In the genomic region with DNA sequence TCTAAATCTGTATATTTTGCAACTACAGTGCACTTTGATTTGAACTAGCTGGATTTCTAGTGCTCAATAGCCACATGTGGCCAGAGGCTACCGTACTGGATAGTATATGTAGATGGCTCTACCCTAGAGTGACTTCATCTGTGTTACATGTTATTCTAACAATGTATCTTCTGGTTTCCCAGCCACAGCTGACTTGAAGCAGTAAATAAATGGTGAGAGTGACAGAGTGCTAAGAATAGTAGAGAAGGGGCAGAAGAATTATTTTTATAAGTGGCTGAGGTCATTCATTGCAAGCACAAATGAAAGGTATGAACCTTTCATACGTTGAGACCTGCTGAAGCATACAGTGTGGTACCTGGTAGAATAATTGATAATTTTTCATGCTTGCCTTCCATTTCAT, we compare ENCODE assay signal across 18 cellular contexts. TPM values are rescaled to one million over a fixed set of nuclear protein-coding genes. Genes with fewer than 3 reads are reported as not detected.
DNase-seq lines count a peak whose midpoint lies in the region; ATAC-seq and TF ChIP-seq lines count a peak whose summit lies in the region.
"Had no signal": no experiment of that assay in that cellular context is flagged by ENCODE, and none has a peak within 500 bp of the region (broad histone marks: within the 10 kb centered on the region; RNA-seq: fewer than 3 reads in every experiment).

No MANE protein-coding gene starts in this region.

- peak; percentile 84 for ATAC-seq in Right ventricle myocardium inferior
- ATAC-seq in HG03460 (IDR thresholded peaks at IDR 0.05; ENCODE audit: unreplicated experiment), result no peak
- ATAC-seq in GM21360 (IDR thresholded peaks at IDR 0.05; ENCODE audit: unreplicated experiment), result no peak
- ATAC-seq: Panc1 had no signal

- H3K27me3 ChIP-seq in dorsolateral prefrontal cortex, result no peaks in the 10 kb centered on the region
- H3K27me3 ChIP-seq: BLaER1 had no signal

- intact Hi-C loops in Right ventricle myocardium inferior (cut with DNase I), result no loop called here
- intact Hi-C loops in cardiac septum (cut with DNase I), result no loop called here
- intact Hi-C loops in dorsolateral prefrontal cortex (cut with DNase I), result no loop called here

- TF ChIP-seq CTCF in dorsolateral prefrontal cortex (IDR thresholded peaks at IDR 0.05 in 54 of 56, conservative IDR thresholded peaks at IDR 0.05 in 2 of 56; ENCODE audit: low read depth in 1 of 56, partially characterized antibody in 56 of 56), result no peak

- no peak for DNase-seq in Right ventricle myocardium inferior (ENCODE audit: missing footprints)
- no peak for DNase-seq in cardiac septum (ENCODE audit: low spot score)
- no peak for DNase-seq in dorsolateral prefrontal cortex
- DNase-seq in immature natural killer cell, result no peak
- DNase-seq in substantia nigra (lab: John Stamatoyannopoulos, UW), result no peak
- DNase-seq in EL, result no peak
- DNase-seq: DMS 273 treated with DMSO at 0.1 percent for 48 hours, NCI-H1092, NCI-H146, NCI-H2081, NCI-H524, SHP77 had no signal

- H3K27ac Mint-ChIP-seq in immature natural killer cell, result peak overlapping the region in 4 of 6 donors; percentile 5 to 64 (median 60)

- peaks cover 3 to 11% (median 6%) of the 10 kb centered on the region in 3 donors for H3K36me3 Mint-ChIP-seq in immature natural killer cell

- no peaks in the 10 kb centered on the region for H3K9me3 Mint-ChIP-seq in immature natural killer cell

- peak overlapping the region in 51 of 59 donors; percentile 21 to 96 (median 86) for H3K27ac ChIP-seq in dorsolateral prefrontal cortex
- H3K27ac ChIP-seq in substantia nigra (ENCODE audit: low read depth, low read length, poor library complexity, severe bottlenecking), result peak overlapping the region; percentile 82
- H3K27ac ChIP-seq: BLaER1, KMS-11 had no signal

- H3K4me3 ChIP-seq in dorsolateral prefrontal cortex, result no peak overlapping the region
- H3K4me3 ChIP-seq: BLaER1 had no signal

- peaks cover 59 to 67% of the 10 kb centered on the region in 2 donors for H3K4me1 Mint-ChIP-seq in immature natural killer cell

- H3K4me3 Mint-ChIP-seq in immature natural killer cell, result no peak overlapping the region

- H3K27me3 Mint-ChIP-seq in immature natural killer cell (ENCODE audit: low read depth in 3 of 3), result no peaks in the 10 kb centered on the region

RNA-seq across cellular contexts. Expression of gene KAT2B, which starts 30.9 kb away (rescaled TPM):
- total RNA-seq in Right ventricle myocardium inferior (118 TPM), cardiac septum (51.3 TPM), dorsolateral prefrontal cortex (100 to 1,000 TPM in 47 of 120 experiments, 10 to 100 TPM in 73; 45.8 to 193 (median 92.8) TPM)
- polyA plus RNA-seq in immature natural killer cell, result 10 to 100 TPM in 1 of 3 donors, 1 to 10 TPM in 2; 2.5 to 12.0 (median 5.8) TPM

RNA-seq across cellular contexts. Expression of gene PP2D1, which starts 59.1 kb away (rescaled TPM):
- total RNA-seq in Right ventricle myocardium inferior (not detected), cardiac septum (not detected), dorsolateral prefrontal cortex (under 1 TPM in 1 of 120 experiments, not detected in 119; 0.31 TPM)
- under 1 TPM; 0.19 to 0.91 (median 0.34) TPM for polyA plus RNA-seq in immature natural killer cell
- total RNA-seq: M059J had no signal
